ENCODE assay signal across 8 cellular contexts in genomic region chr12:132761911-132762583, GRCh38. TPM values are rescaled to one million over a fixed set of nuclear protein-coding genes. Genes with fewer than 3 reads are reported as not detected.
DNase-seq lines count a peak whose midpoint lies in the region; ATAC-seq and TF ChIP-seq lines count a peak whose summit lies in the region.

No MANE protein-coding gene starts in this region.

- H3K36me3 ChIP-seq in PC-3 (ENCODE audit: low read depth, low read length) = peaks cover 7% of the 10 kb centered on the region; the same call in 1 of the 2 replicates
- peaks cover 0 to 16% of the 10 kb centered on the region in 2 donors for H3K36me3 ChIP-seq in muscle layer of duodenum (ENCODE audit: control insufficient read depth in 1 of 2, insufficient read depth in 2 of 2, low read length in 2 of 2)

- CTCF ChIA-PET in Calu3 (lab: Charles Lee) (no interaction called here), PC-3 (lab: Charles Lee) (no interaction called here)

- no peaks in the 10 kb centered on the region for H3K9me3 Mint-ChIP-seq in Calu3 (ENCODE audit: low read depth, unreplicated experiment)
- H3K9me3 Mint-ChIP-seq in activated T-cell treated with anti-CD3 and anti-CD28 coated beads, Interleukin-2, amount 50 U/mL, for 24 hours = no peaks in the 10 kb centered on the region

- peak overlapping the region; percentile 94 for H3K9ac ChIP-seq in PC-3 (ENCODE audit: low read length)

- H3K4me1 Mint-ChIP-seq in Calu3 (ENCODE audit: low read depth, unreplicated experiment) = peaks cover 6% of the 10 kb centered on the region
- peaks cover 32% of the 10 kb centered on the region for H3K4me1 Mint-ChIP-seq in activated T-cell treated with anti-CD3 and anti-CD28 coated beads, Interleukin-2, amount 50 U/mL, for 24 hours (ENCODE audit: low read depth)

- no peaks in the 10 kb centered on the region for H3F3A ChIP-seq in PC-3 (ENCODE audit: low read length, unreplicated experiment)

- TF ChIP-seq CTCF in Calu3 (IDR thresholded peaks at IDR 0.05; ENCODE audit: unreplicated experiment) = no peak
- no peak for TF ChIP-seq CTCF in GM20000 (IDR thresholded peaks at IDR 0.05; ENCODE audit: extremely low read depth, missing control alignments)
- peak; percentile 22; the same call in 1 of the 2 replicates for TF ChIP-seq CTCF in PC-3 (conservative IDR thresholded peaks at IDR 0.05; ENCODE audit: low read depth, low read length)

- H3K4me3 ChIP-seq in PC-3 (ENCODE audit: low read length) (peak overlapping the region; percentile 77), muscle layer of duodenum (ENCODE audit: low read depth in 1 of 2, low read length in 2 of 2) (peak overlapping the region; percentile 52 to 72)

- peaks cover 56% of the 10 kb centered on the region for H3K79me2 ChIP-seq in PC-3 (ENCODE audit: low read length)

- H3K9me2 ChIP-seq in PC-3 (replicated peaks; ENCODE audit: low read length) = no peaks in the 10 kb centered on the region

- H2AFZ ChIP-seq in PC-3 (ENCODE audit: low read length) = peak overlapping the region; percentile 88

- peaks cover 75% of the 10 kb centered on the region for H3K36me3 Mint-ChIP-seq in Calu3 (ENCODE audit: insufficient read depth, unreplicated experiment)
- H3K36me3 Mint-ChIP-seq in activated T-cell treated with anti-CD3 and anti-CD28 coated beads, Interleukin-2, amount 50 U/mL, for 24 hours (ENCODE audit: low read depth) = peaks cover 37% of the 10 kb centered on the region

- peak overlapping the region; percentile 61 for H3K4me3 Mint-ChIP-seq in Calu3 (ENCODE audit: low read depth, unreplicated experiment)
- H3K4me3 Mint-ChIP-seq in activated T-cell treated with anti-CD3 and anti-CD28 coated beads, Interleukin-2, amount 50 U/mL, for 24 hours = peak overlapping the region; percentile 80

- intact Hi-C loops in Calu3 (cut with micrococcal nuclease; ENCODE audit: unreplicated experiment) = no loop called here
- intact Hi-C loops in PC-3 (cut with micrococcal nuclease) = loop anchor here (5.0 kb wide), 2 partner anchors 50 to 75 kb away; partner anchors contain the start of genes PGAM5, POLE and PXMP2

- H3K27me3 Mint-ChIP-seq in Calu3 (ENCODE audit: unreplicated experiment) = no peaks in the 10 kb centered on the region
- H3K27me3 Mint-ChIP-seq in activated T-cell treated with anti-CD3 and anti-CD28 coated beads, Interleukin-2, amount 50 U/mL, for 24 hours = no peaks in the 10 kb centered on the region

- ATAC-seq in PC-3 (peak; percentile 85), esophagus mucosa (peak; percentile 92)

- H3K4me1 ChIP-seq in PC-3 (ENCODE audit: insufficient read depth, low read length) (peaks cover 20% of the 10 kb centered on the region), muscle layer of duodenum (ENCODE audit: control insufficient read depth in 1 of 2, insufficient read depth in 2 of 2, low read length in 2 of 2) (peaks cover 5 to 19% of the 10 kb centered on the region in 2 donors)

- H3K4me2 ChIP-seq in PC-3 (ENCODE audit: low read length) = peak overlapping the region; percentile 95

- H3K27me3 ChIP-seq in PC-3 (ENCODE audit: low read length) (no peaks in the 10 kb centered on the region), muscle layer of duodenum (ENCODE audit: low read depth, low read length) (no peaks in the 10 kb centered on the region)

- POLR2A ChIA-PET in PC-3 (lab: Charles Lee; ENCODE audit: unreplicated experiment) = no interaction called here

- no peaks in the 10 kb centered on the region for H3K9me3 ChIP-seq in PC-3 (ENCODE audit: low read length)
- H3K9me3 ChIP-seq in muscle layer of duodenum (ENCODE audit: control insufficient read depth in 1 of 2, low read length in 2 of 2) = no peaks in the 10 kb centered on the region

- peaks cover 31% of the 10 kb centered on the region for H4K20me1 ChIP-seq in PC-3 (ENCODE audit: low read length)

- BruUV-seq in Calu3 (replicated peaks; lab: Mats Ljungman, UMichigan) (no TSS peak), PC-3 (replicated peaks; lab: Mats Ljungman, UMichigan) (no TSS peak)

- peak; percentile 95 for DNase-seq in Calu3
- DNase-seq in GM20000 (ENCODE audit: low spot score) = peak; percentile 99
- DNase-seq in HT1080 (ENCODE audit: low read depth) = peak; percentile 73
- peak; percentile 95 for DNase-seq in PC-3
- DNase-seq in activated T-cell treated with anti-CD3 and anti-CD28 coated beads, Interleukin-2, amount 50 U/mL, for 24 hours = peak; percentile 91
- peak; percentile 65 to 69 for DNase-seq in stimulated activated CD8-positive, alpha-beta memory T cell treated with anti-CD3 and anti-CD28 coated beads, Interleukin-7, amount 100 ng/mL, for 1 hour (ENCODE audit: low read depth in 2 of 2)

- H3K27ac Mint-ChIP-seq in Calu3 (ENCODE audit: unreplicated experiment) = peak overlapping the region; percentile 39
- peak overlapping the region; percentile 91 for H3K27ac Mint-ChIP-seq in activated T-cell treated with anti-CD3 and anti-CD28 coated beads, Interleukin-2, amount 50 U/mL, for 24 hours

- H3K27ac ChIP-seq in PC-3 (ENCODE audit: low read length) (peak overlapping the region; percentile 86), muscle layer of duodenum (ENCODE audit: low read length) (peak overlapping the region; percentile 83)

RNA-seq across cellular contexts. Expression of gene ANKLE2, which starts 0.4 kb away (rescaled TPM):
- total RNA-seq in Calu3 (2022) (175 and 190 TPM in 2 replicates), PC-3 (2014; rRNA removed) (85.2 and 85.9 TPM in 2 replicates), esophagus mucosa (35.8 TPM)
- 52.5 and 59.5 TPM in 2 replicates for total RNA-seq in HT1080 (2014; rRNA removed; shearing (Covaris generic))
- 29.7 and 31.3 TPM in 2 replicates for polyA plus RNA-seq in HT1080 (2015; cell fraction: cytosol; rRNA removed)
- polyA plus RNA-seq in HT1080 (2015; cell fraction: nucleus; rRNA removed) = 123 and 143 TPM in 2 replicates

RNA-seq across cellular contexts. Expression of gene PGAM5, which starts 51.4 kb away (rescaled TPM):
- 100 and 101 TPM in 2 replicates for total RNA-seq in Calu3 (2022)
- 125 and 145 TPM in 2 replicates for total RNA-seq in HT1080 (2014; rRNA removed; shearing (Covaris generic))
- 45.7 and 52.4 TPM in 2 replicates for polyA plus RNA-seq in HT1080 (2015; cell fraction: cytosol; rRNA removed)
- polyA plus RNA-seq in HT1080 (2015; cell fraction: nucleus; rRNA removed) = 28.3 and 29.7 TPM in 2 replicates
- total RNA-seq in PC-3 (2014; rRNA removed) = 135 and 158 TPM in 2 replicates
- 49.8 TPM for total RNA-seq in esophagus mucosa

Comparison
In these comparisons a context has a peak if more than half of its experiments do, and no peak if none do; other contexts are left out.
1. Peak in every context shown above with its lines: DNase-seq, ATAC-seq, H3K4me3 ChIP-seq and H3K27ac ChIP-seq.